Comparison of ENCODE assay signal across 8 cellular contexts in the genomic region with DNA sequence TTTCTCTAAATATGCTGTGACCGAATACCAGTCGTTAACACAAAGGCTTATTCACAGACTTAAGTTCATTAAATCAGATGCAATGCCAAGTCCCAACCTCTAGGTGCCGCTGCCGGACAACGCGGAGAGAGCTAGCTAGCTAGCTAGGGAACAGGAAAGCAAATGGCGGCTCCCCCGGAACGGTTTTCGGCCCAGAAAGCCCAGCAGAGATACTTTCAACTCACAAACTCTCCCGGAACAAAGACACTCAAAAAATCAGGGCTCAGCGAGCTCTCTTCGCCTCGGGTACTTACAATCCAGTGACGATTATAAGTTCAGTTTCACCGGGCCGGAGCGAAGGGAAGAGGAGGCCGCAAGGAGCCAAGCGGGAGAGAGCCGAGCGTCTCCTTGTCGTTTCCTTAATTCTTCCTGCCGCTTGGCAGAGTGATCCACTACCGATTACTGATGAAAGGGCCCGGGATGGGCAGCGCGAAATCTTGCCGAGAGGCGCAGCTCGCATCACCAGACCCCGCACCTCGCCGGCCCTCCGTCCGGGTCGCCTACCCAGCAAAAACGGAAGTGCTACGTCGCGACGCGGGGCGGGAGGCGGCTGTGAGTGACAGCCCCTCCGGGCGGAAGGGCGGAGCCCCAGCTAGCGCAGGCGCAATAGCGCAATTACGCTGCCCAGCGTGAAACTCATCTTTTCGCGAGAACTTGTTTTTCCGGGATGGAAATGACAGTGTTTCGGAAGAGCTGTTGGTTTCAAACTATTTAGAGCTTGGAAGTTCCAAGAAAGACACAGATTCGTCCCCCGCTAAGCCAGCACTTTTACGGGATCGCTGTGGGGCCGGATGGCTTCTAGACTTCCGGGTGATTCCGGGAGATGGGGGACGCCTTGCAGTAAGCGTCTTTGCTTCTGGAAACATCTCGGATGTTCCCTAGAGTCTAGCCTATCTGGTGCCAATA. TPM values are rescaled to one million over a fixed set of nuclear protein-coding genes. Genes with fewer than 3 reads are reported as not detected.
DNase-seq lines count a peak whose midpoint lies in the region; ATAC-seq, FAIRE-seq and TF ChIP-seq lines count a peak whose summit lies in the region.

A gene with protein sequence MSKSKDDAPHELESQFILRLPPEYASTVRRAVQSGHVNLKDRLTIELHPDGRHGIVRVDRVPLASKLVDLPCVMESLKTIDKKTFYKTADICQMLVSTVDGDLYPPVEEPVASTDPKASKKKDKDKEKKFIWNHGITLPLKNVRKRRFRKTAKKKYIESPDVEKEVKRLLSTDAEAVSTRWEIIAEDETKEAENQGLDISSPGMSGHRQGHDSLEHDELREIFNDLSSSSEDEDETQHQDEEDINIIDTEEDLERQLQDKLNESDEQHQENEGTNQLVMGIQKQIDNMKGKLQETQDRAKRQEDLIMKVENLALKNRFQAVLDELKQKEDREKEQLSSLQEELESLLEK (minus strand): TSS at position 560 of the 945 bp plus-strand sequence. CDS start 740 bp downstream, outside the sequence.

- TF ChIP-seq CTCF in OCI-LY1 (IDR thresholded peaks at IDR 0.05; ENCODE audit: low read length) (peak; percentile 87), endothelial cell of umbilical vein (IDR thresholded peaks at IDR 0.05; ENCODE audit: extremely low read depth in 1 of 2, insufficient read depth in 1 of 2, low read depth in 1 of 2, low read length in 2 of 2) (peak; percentile 78 to 88)

- FAIRE-seq in endothelial cell of umbilical vein (lab: Jason Lieb, UNC): peak; percentile 82

- dilution Hi-C loops in endothelial cell of umbilical vein (cut with MboI; ENCODE audit: extremely low pct_ligation_motif_present, low sequenced_read_pairs): no loop called here

- H3K4me2 ChIP-seq in OCI-LY1 (ENCODE audit: low read length) (peak within 1 kb of the TSS; percentile 66), endothelial cell of umbilical vein (ENCODE audit: insufficient read depth, low read length) (peak within 1 kb of the TSS; percentile 78)

- H3K79me2 ChIP-seq in OCI-LY1 (ENCODE audit: insufficient read depth, low read length): peaks cover 24% of the 10 kb centered on the region
- H3K79me2 ChIP-seq in endothelial cell of umbilical vein (ENCODE audit: control insufficient read depth, insufficient read depth, low read length): peaks cover 22% of the 10 kb centered on the region

- H3K27me3 ChIP-seq in OCI-LY1 (ENCODE audit: insufficient read depth, low read length) (no peaks in the 10 kb centered on the region), endothelial cell of umbilical vein (ENCODE audit: control insufficient read depth in 2 of 2, insufficient read depth in 2 of 2, low read length in 2 of 2) (no peaks in the 10 kb centered on the region)

- DNase-seq in DMS 273 treated with DMSO at 0.1 percent for 48 hours (lab: John Stamatoyannopoulos, UW) (peak; percentile 80), HuH-7 (ENCODE audit: low spot score) (peak; percentile 83), endothelial cell of umbilical vein (ENCODE audit: low read depth, low spot score) (peak; percentile 91), midbrain (lab: John Stamatoyannopoulos, UW) (peak; percentile 93)
- peak; percentile 91 for DNase-seq in activated CD8-positive, alpha-beta memory T cell treated with anti-CD3 and anti-CD28 coated beads, Interleukin-2, amount 50 U/mL, for 4 hours
- peak; percentile 85 to 90 for DNase-seq in stimulated activated CD8-positive, alpha-beta memory T cell treated with anti-CD3 and anti-CD28 coated beads, Interleukin-2, amount 100 ng/mL, for 1 hour (ENCODE audit: low read depth in 2 of 2)

- H3K4me1 ChIP-seq in OCI-LY1 (ENCODE audit: insufficient read depth, low read length, severe bottlenecking) (peaks cover 19% of the 10 kb centered on the region), endothelial cell of umbilical vein (ENCODE audit: control insufficient read depth, extremely low read depth, insufficient read depth, low read length) (no peaks in the 10 kb centered on the region)

- H3K4me3 ChIP-seq in OCI-LY1 (ENCODE audit: low read depth, low read length, poor library complexity, severe bottlenecking) (peak within 1 kb of the TSS; percentile 86), endothelial cell of umbilical vein (replicated peaks in 1 of 3; ENCODE audit: insufficient read depth in 1 of 3, low read depth in 1 of 3, low read length in 3 of 3) (peak within 1 kb of the TSS; percentile 56 to 91 (median 87))

- H3K9me3 ChIP-seq in OCI-LY1 (ENCODE audit: low read length) (peaks cover 27% of the 10 kb centered on the region), endothelial cell of umbilical vein (replicated peaks; ENCODE audit: control insufficient read depth, insufficient read depth, low read length) (peaks cover 15% of the 10 kb centered on the region)

- H3K27ac ChIP-seq in OCI-LY1 (ENCODE audit: low read depth, low read length, poor library complexity, severe bottlenecking): peak within 1 kb of the TSS; percentile 88
- peak within 1 kb of the TSS; percentile 91 for H3K27ac ChIP-seq in endothelial cell of umbilical vein (ENCODE audit: insufficient read depth, low read depth, low read length)

- H3K9me1 ChIP-seq in endothelial cell of umbilical vein (replicated peaks; ENCODE audit: control insufficient read depth, extremely low read depth, insufficient read depth, low read length): no peaks in the 10 kb centered on the region

- H2AFZ ChIP-seq in OCI-LY1 (ENCODE audit: low read length) (peak within 1 kb of the TSS; percentile 21), endothelial cell of umbilical vein (ENCODE audit: low read depth, low read length) (peak within 1 kb of the TSS; percentile 84)

- intact Hi-C loops in endothelial cell of umbilical vein (cut with micrococcal nuclease): loop anchor here (1.0 to 2.0 kb wide), 2 partner anchors 22 to 240 kb away; a partner anchor contains a TSS

- H3K9me2 ChIP-seq in OCI-LY1 (ENCODE audit: low read depth, low read length): no peaks in the 10 kb centered on the region

- CTCF ChIA-PET in endothelial cell of umbilical vein (lab: Charles Lee): interaction anchor here (0.6 to 2.8 kb wide), 26 partner anchors 8 to 304 kb away, joined by 3 to 19 read pairs (median 4); a partner anchor contains a TSS

- H4K20me1 ChIP-seq in OCI-LY1 (ENCODE audit: insufficient read depth, low read length) (no peaks in the 10 kb centered on the region), endothelial cell of umbilical vein (replicated peaks; ENCODE audit: control insufficient read depth, extremely low read depth, insufficient read depth, low read length) (peaks cover 9% of the 10 kb centered on the region)

- H3F3A ChIP-seq in OCI-LY1 (ENCODE audit: insufficient read depth, low read length): no peaks in the 10 kb centered on the region

- H3K9ac ChIP-seq in OCI-LY1 (ENCODE audit: low read length) (peak within 1 kb of the TSS; percentile 90), endothelial cell of umbilical vein (replicated peaks; ENCODE audit: extremely low read depth, insufficient read depth, low read length) (peak within 1 kb of the TSS; percentile 96)

- H3K36me3 ChIP-seq in OCI-LY1 (ENCODE audit: insufficient read depth, low read length) (peaks cover 43% of the 10 kb centered on the region), endothelial cell of umbilical vein (ENCODE audit: control insufficient read depth in 2 of 2, extremely low read depth in 1 of 2, insufficient read depth in 2 of 2, low read length in 2 of 2) (peaks cover 0 to 11% of the 10 kb centered on the region in 2 experiments)

- peak; percentile 91 for ATAC-seq in GM21447 (IDR thresholded peaks at IDR 0.05; ENCODE audit: unreplicated experiment)

- POLR2A ChIA-PET in endothelial cell of umbilical vein (lab: Charles Lee): interaction anchor here (0.9 to 1.6 kb wide), 3 partner anchors 10 to 244 kb away, joined by 3 to 7 read pairs (median 4); a partner anchor contains a TSS

- TF ChIP-seq POLR2A in endothelial cell of umbilical vein (IDR thresholded peaks at IDR 0.05; ENCODE audit: low read depth, low read length): peak; percentile 94

- TSS peak; percentile 80 for BruUV-seq in endothelial cell of umbilical vein (replicated peaks; lab: Mats Ljungman, UMichigan)

TF ChIP-seq in endothelial cell of umbilical vein, 7 proteins besides CTCF, POLR2A, EP300 and RAD21:
- TF ChIP-seq MYC (IDR thresholded peaks at IDR 0.05; ENCODE audit: low read depth, low read length) (no peak), POLR2AphosphoS5 (IDR thresholded peaks at IDR 0.05; ENCODE audit: insufficient read depth, low read depth, low read length) (peak; percentile 82), JUN (IDR thresholded peaks at IDR 0.05; ENCODE audit: borderline replicate concordance, insufficient read depth, insufficient read length, low read depth) (no peak), EZH2 (IDR thresholded peaks at IDR 0.05; ENCODE audit: borderline replicate concordance, low read depth, low read length, severe bottlenecking) (no peak), FOS (IDR thresholded peaks at IDR 0.05; ENCODE audit: borderline replicate concordance, insufficient read depth, low read length) (peak; percentile 8)
- TF ChIP-seq, protein P1, sequence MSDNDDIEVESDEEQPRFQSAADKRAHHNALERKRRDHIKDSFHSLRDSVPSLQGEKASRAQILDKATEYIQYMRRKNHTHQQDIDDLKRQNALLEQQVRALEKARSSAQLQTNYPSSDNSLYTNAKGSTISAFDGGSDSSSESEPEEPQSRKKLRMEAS (IDR thresholded peaks at IDR 0.05; ENCODE audit: insufficient read depth, insufficient read length): no peak

RNA-seq across cellular contexts. Expression of the gene that starts here (rescaled TPM):
- 55.0 and 62.0 TPM in 2 replicates for total RNA-seq in endothelial cell of umbilical vein
- polyA plus RNA-seq in endothelial cell of umbilical vein: 14.2 and 21.8 TPM in 2 replicates
- 28.2 and 29.1 TPM in 2 replicates for polyA plus RNA-seq in endothelial cell of umbilical vein (2011; cell fraction: cytosol; rRNA removed)
- polyA plus RNA-seq in endothelial cell of umbilical vein (2011; cell fraction: nucleus; rRNA removed): 19.8 and 26.4 TPM in 2 replicates
- polyA plus RNA-seq in endothelial cell of umbilical vein (2012): 62.4 and 78.7 TPM in 2 replicates
- 30.5 and 32.1 TPM in 2 replicates for polyA minus RNA-seq in endothelial cell of umbilical vein
- 14.5 TPM for polyA minus RNA-seq in endothelial cell of umbilical vein (2011; cell fraction: cytosol; rRNA and poly(A)+ RNA removed)
- 18.8 and 20.4 TPM in 2 replicates for polyA minus RNA-seq in endothelial cell of umbilical vein (2011; cell fraction: nucleus; rRNA and poly(A)+ RNA removed)

Comparison
In these comparisons a context has a peak if more than half of its experiments do, and no peak if none do; other contexts are left out.
1. Peak in every context shown above with its lines: DNase-seq, ATAC-seq, H3K4me3 ChIP-seq and H3K27ac ChIP-seq.